Comparison of ENCODE assay signal across 1 cellular context in the genomic region with DNA sequence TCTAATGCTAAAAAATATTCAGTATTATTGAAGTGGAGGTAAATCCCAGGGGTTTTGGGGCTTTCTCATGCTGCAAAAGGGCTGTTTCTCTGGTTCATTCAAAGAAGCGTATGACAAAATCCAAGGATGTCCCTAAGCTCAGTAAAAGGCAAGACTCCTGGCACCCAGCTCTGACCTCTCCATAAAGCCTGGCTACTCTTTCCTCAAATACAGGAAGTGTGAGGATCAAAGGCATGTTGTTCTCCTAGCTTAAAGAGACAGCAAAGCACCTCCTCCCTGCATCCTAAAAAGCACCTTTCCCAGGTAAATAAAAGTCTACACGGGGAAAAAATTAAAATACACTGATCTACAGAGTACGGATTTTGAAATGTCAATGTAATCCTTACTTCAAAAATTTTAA.
TF ChIP-seq lines count a peak whose summit lies in the region.

No MANE protein-coding gene starts in this region.

TF ChIP-seq in A549, 52 proteins besides CTCF, POLR2A, EP300 and RAD21:
- TF ChIP-seq, protein P1, sequence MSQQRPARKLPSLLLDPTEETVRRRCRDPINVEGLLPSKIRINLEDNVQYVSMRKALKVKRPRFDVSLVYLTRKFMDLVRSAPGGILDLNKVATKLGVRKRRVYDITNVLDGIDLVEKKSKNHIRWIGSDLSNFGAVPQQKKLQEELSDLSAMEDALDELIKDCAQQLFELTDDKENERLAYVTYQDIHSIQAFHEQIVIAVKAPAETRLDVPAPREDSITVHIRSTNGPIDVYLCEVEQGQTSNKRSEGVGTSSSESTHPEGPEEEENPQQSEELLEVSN (IDR thresholded peaks at IDR 0.05; ENCODE audit: borderline replicate concordance, low read depth): no peak
- TF ChIP-seq SREBF2 (IDR thresholded peaks at IDR 0.05): no peak
- no peak for TF ChIP-seq KDM5A (IDR thresholded peaks at IDR 0.05)
- no peak for TF ChIP-seq JUN (IDR thresholded peaks at IDR 0.05)
- no peak for TF ChIP-seq EHMT2 (IDR thresholded peaks at IDR 0.05; ENCODE audit: low read depth)
- TF ChIP-seq RNF2 (IDR thresholded peaks at IDR 0.05; ENCODE audit: borderline replicate concordance, low read depth): no peak
- TF ChIP-seq, protein P2, sequence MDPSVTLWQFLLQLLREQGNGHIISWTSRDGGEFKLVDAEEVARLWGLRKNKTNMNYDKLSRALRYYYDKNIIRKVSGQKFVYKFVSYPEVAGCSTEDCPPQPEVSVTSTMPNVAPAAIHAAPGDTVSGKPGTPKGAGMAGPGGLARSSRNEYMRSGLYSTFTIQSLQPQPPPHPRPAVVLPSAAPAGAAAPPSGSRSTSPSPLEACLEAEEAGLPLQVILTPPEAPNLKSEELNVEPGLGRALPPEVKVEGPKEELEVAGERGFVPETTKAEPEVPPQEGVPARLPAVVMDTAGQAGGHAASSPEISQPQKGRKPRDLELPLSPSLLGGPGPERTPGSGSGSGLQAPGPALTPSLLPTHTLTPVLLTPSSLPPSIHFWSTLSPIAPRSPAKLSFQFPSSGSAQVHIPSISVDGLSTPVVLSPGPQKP (IDR thresholded peaks at IDR 0.05; ENCODE audit: low read depth, low read length): no peak
- TF ChIP-seq, protein P3, sequence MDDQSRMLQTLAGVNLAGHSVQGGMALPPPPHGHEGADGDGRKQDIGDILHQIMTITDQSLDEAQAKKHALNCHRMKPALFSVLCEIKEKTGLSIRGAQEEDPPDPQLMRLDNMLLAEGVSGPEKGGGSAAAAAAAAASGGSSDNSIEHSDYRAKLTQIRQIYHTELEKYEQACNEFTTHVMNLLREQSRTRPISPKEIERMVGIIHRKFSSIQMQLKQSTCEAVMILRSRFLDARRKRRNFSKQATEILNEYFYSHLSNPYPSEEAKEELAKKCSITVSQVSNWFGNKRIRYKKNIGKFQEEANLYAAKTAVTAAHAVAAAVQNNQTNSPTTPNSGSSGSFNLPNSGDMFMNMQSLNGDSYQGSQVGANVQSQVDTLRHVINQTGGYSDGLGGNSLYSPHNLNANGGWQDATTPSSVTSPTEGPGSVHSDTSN (IDR thresholded peaks at IDR 0.05): no peak
- TF ChIP-seq KDM1A (IDR thresholded peaks at IDR 0.05; ENCODE audit: low read depth): no peak
